Comparison of ENCODE assay signal across 17 cellular contexts in the genomic region with DNA sequence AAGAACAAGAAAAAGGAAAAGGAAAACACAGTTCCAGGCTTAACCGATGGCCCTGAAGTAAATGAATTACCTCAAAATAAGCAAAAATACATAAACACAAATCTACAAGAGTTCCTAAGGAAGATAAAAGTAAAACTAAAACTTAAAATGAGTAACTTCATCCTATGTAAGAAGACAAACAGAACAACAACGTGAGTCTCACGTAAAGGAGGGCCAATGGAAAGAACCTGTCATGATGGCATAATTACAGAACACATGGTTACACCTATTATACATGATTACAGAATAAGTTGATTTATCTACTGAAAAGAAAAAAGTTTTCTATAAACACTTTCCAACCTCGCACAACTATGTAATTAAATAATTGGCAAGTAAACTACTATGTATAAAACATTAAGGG.
DNase-seq lines count a peak whose midpoint lies in the region; ATAC-seq and TF ChIP-seq lines count a peak whose summit lies in the region.
"Had no signal": no experiment of that assay in that cellular context is flagged by ENCODE, and none has a peak within 500 bp of the region (broad histone marks: within the 10 kb centered on the region; RNA-seq: fewer than 3 reads in every experiment).

No MANE protein-coding gene starts in this region.

- H3K4me3 ChIP-seq in coronary artery, result no peak overlapping the region

- peaks cover 47% of the 10 kb centered on the region for H3K36me3 Mint-ChIP-seq in stimulated activated naive CD8-positive, alpha-beta T cell treated with anti-CD3 and anti-CD28 coated beads, Interleukin-15, Interleukin-2, amounts not matched to agents 100 ng/mL and 50 ng/mL, for 24 hours (ENCODE audit: low read depth)
- H3K36me3 Mint-ChIP-seq in central memory CD8-positive, alpha-beta T cell (ENCODE audit: insufficient read depth), result peaks cover 14% of the 10 kb centered on the region

- no peak overlapping the region for H3K27ac ChIP-seq in coronary artery
- H3K27ac ChIP-seq: 22Rv1 had no signal

- no peak for DNase-seq in activated CD4-positive, CD25-positive, alpha-beta regulatory T cell treated with anti-CD3 and anti-CD28 coated beads, Interleukin-2, amount 50 U/mL, for 72 hours
- no peak for DNase-seq in stimulated activated naive CD8-positive, alpha-beta T cell treated with anti-CD3 and anti-CD28 coated beads, Interleukin-15, amount 100 ng/mL, for 72 hours
- DNase-seq in central memory CD8-positive, alpha-beta T cell (ENCODE audit: low spot score in 2 of 2), result no peak
- DNase-seq in coronary artery (ENCODE audit: low spot score), result no peak
- DNase-seq: COR-L47, H7, KG1, NCI-H1105 treated with DMSO at 0.1 percent for 48 hours, NCI-H1694, NCI-H2081 treated with DMSO at 0.1 percent for 48 hours, NCI-H748 treated with DMSO at 0.1 percent for 48 hours had no signal

- peaks cover 49% of the 10 kb centered on the region for H3K4me1 Mint-ChIP-seq in stimulated activated naive CD8-positive, alpha-beta T cell treated with anti-CD3 and anti-CD28 coated beads, Interleukin-15, Interleukin-2, amounts not matched to agents 100 ng/mL and 50 ng/mL, for 24 hours (ENCODE audit: low read depth)
- peaks cover 45% of the 10 kb centered on the region for H3K4me1 Mint-ChIP-seq in stimulated activated naive CD8-positive, alpha-beta T cell treated with anti-CD3 and anti-CD28 coated beads, Interleukin-15, amount 100 ng/mL, for 72 hours
- peaks cover 35% of the 10 kb centered on the region for H3K4me1 Mint-ChIP-seq in central memory CD8-positive, alpha-beta T cell

- no peaks in the 10 kb centered on the region for H3K27me3 Mint-ChIP-seq in stimulated activated naive CD8-positive, alpha-beta T cell treated with anti-CD3 and anti-CD28 coated beads, Interleukin-15, Interleukin-2, amounts not matched to agents 100 ng/mL and 50 ng/mL, for 24 hours
- no peaks in the 10 kb centered on the region for H3K27me3 Mint-ChIP-seq in stimulated activated naive CD8-positive, alpha-beta T cell treated with anti-CD3 and anti-CD28 coated beads, Interleukin-15, amount 100 ng/mL, for 72 hours
- no peaks in the 10 kb centered on the region for H3K27me3 Mint-ChIP-seq in central memory CD8-positive, alpha-beta T cell

- H3K9me3 Mint-ChIP-seq in stimulated activated naive CD8-positive, alpha-beta T cell treated with anti-CD3 and anti-CD28 coated beads, Interleukin-15, Interleukin-2, amounts not matched to agents 100 ng/mL and 50 ng/mL, for 24 hours, result peaks cover 5% of the 10 kb centered on the region
- peaks cover 8 to 9% of the 10 kb centered on the region in 2 donors for H3K9me3 Mint-ChIP-seq in stimulated activated naive CD8-positive, alpha-beta T cell treated with anti-CD3 and anti-CD28 coated beads, Interleukin-15, amount 100 ng/mL, for 72 hours
- no peaks in the 10 kb centered on the region for H3K9me3 Mint-ChIP-seq in central memory CD8-positive, alpha-beta T cell

- peak; percentile 77 to 83 for ATAC-seq in activated CD4-positive, CD25-positive, alpha-beta regulatory T cell treated with anti-CD3 and anti-CD28 coated beads, Interleukin-2, amount 50 U/mL, for 24 hours
- no peak for ATAC-seq in stimulated activated naive CD8-positive, alpha-beta T cell treated with anti-CD3 and anti-CD28 coated beads, Interleukin-15, amount 100 ng/mL, for 72 hours
- ATAC-seq in central memory CD8-positive, alpha-beta T cell (replicated peaks; ENCODE audit: extremely low read depth, poor library complexity, severe bottlenecking), result no peak
- no peak for ATAC-seq in HG03135 (IDR thresholded peaks at IDR 0.05; ENCODE audit: unreplicated experiment)
- ATAC-seq in GM21737 (IDR thresholded peaks at IDR 0.05; ENCODE audit: unreplicated experiment), result no peak

- H3K27ac Mint-ChIP-seq in stimulated activated naive CD8-positive, alpha-beta T cell treated with anti-CD3 and anti-CD28 coated beads, Interleukin-15, Interleukin-2, amounts not matched to agents 100 ng/mL and 50 ng/mL, for 24 hours, result peak overlapping the region; percentile 24
- no peak overlapping the region for H3K27ac Mint-ChIP-seq in stimulated activated naive CD8-positive, alpha-beta T cell treated with anti-CD3 and anti-CD28 coated beads, Interleukin-15, amount 100 ng/mL, for 72 hours
- H3K27ac Mint-ChIP-seq in central memory CD8-positive, alpha-beta T cell (ENCODE audit: low read depth), result peak overlapping the region; percentile 53

- H3K4me3 Mint-ChIP-seq in stimulated activated naive CD8-positive, alpha-beta T cell treated with anti-CD3 and anti-CD28 coated beads, Interleukin-15, Interleukin-2, amounts not matched to agents 100 ng/mL and 50 ng/mL, for 24 hours, result no peak overlapping the region
- no peak overlapping the region for H3K4me3 Mint-ChIP-seq in stimulated activated naive CD8-positive, alpha-beta T cell treated with anti-CD3 and anti-CD28 coated beads, Interleukin-15, amount 100 ng/mL, for 72 hours
- H3K4me3 Mint-ChIP-seq in central memory CD8-positive, alpha-beta T cell, result no peak overlapping the region
- H3K4me3 Mint-ChIP-seq: CD14-positive monocyte had no signal

- TF ChIP-seq CTCF in coronary artery (IDR thresholded peaks at IDR 0.05), result no peak

Comparison
In these comparisons a context has a peak if more than half of its experiments do, and no peak if none do; other contexts are left out.
1. H3K27ac Mint-ChIP-seq: peak in stimulated activated naive CD8-positive, alpha-beta T cell treated with anti-CD3 and anti-CD28 coated beads, Interleukin-15, Interleukin-2, amounts not matched to agents 100 ng/mL and 50 ng/mL, for 24 hours (single experiment) and central memory CD8-positive, alpha-beta T cell (single experiment); none in stimulated activated naive CD8-positive, alpha-beta T cell treated with anti-CD3 and anti-CD28 coated beads, Interleukin-15, amount 100 ng/mL, for 72 hours (0 of 2).
2. ATAC-seq: peak in activated CD4-positive, CD25-positive, alpha-beta regulatory T cell treated with anti-CD3 and anti-CD28 coated beads, Interleukin-2, amount 50 U/mL, for 24 hours (2 of 2); none in stimulated activated naive CD8-positive, alpha-beta T cell treated with anti-CD3 and anti-CD28 coated beads, Interleukin-15, amount 100 ng/mL, for 72 hours (single experiment), central memory CD8-positive, alpha-beta T cell (single experiment), HG03135 (single experiment) and GM21737 (single experiment).